In genomic region chr13:110097013-110097412, GRCh38 we compare ENCODE assay signal across 20 cellular contexts.
A peak's percentile ranks its signal among the peaks of the same experiment; 100 is the strongest.
DNase-seq lines count a peak whose midpoint lies in the region; ATAC-seq, FAIRE-seq and TF ChIP-seq lines count a peak whose summit lies in the region.
"Had no signal": no experiment of that assay in that cellular context is flagged by ENCODE, and none has a peak within 500 bp of the region (broad histone marks: within the 10 kb centered on the region; RNA-seq: fewer than 3 reads in every experiment).

No MANE protein-coding gene starts in this region.

- no peak for ATAC-seq in HepG2
- no peak for ATAC-seq in right lobe of liver
- no peak for ATAC-seq in foreskin keratinocyte
- no peak for ATAC-seq in left colon
- ATAC-seq: Panc1 had no signal

- H3K9me3 ChIP-seq in HepG2 (ENCODE audit: low read length) (peaks cover 33% of the 10 kb centered on the region), right lobe of liver (peaks cover 0 to 7% (median 0%) of the 10 kb centered on the region in 4 donors)
- H3K9me3 ChIP-seq: SJSA1 had no signal

- BruUV-seq in HepG2 (replicated peaks; lab: Mats Ljungman, UMichigan), result no TSS peak

- H3K36me3 ChIP-seq in HepG2 (replicated peaks in 1 of 2; ENCODE audit: control insufficient read depth in 1 of 2, insufficient read depth in 2 of 2, low read length in 2 of 2) (no peaks in the 10 kb centered on the region), right lobe of liver (no peaks in the 10 kb centered on the region)
- H3K36me3 ChIP-seq: SJSA1 had no signal

- no peak for DNase-seq in HepG2 (ENCODE audit: low spot score)
- no peak for DNase-seq in right lobe of liver
- peak; percentile 65 for DNase-seq in epithelial cell of esophagus (ENCODE audit: low read depth)
- DNase-seq in foreskin keratinocyte, result peak; percentile 45 to 58
- DNase-seq in caudate nucleus (lab: John Stamatoyannopoulos, UW), result no peak
- no peak for DNase-seq in left colon
- no peak for DNase-seq in activated CD8-positive, alpha-beta memory T cell treated with anti-CD3 and anti-CD28 coated beads, Interleukin-2, amount 50 U/mL, for 48 hours
- DNase-seq in NCI-H1105 (lab: John Stamatoyannopoulos, UW), result no peak
- DNase-seq: Caco-2; CD4-positive, alpha-beta T cell; KBM-7; NCI-H187; NCI-H345; NCI-H524 treated with DMSO at 0.1 percent for 48 hours had no signal

- H3K4me2 ChIP-seq in HepG2 (ENCODE audit: low read depth, low read length), result 0 out of 2 replicates have a peak overlapping the region, but pooled peaks have one; percentile 15

- TF ChIP-seq RAD21 in HepG2 (CRISPR knock-in tag; IDR thresholded peaks at IDR 0.05), result no peak

- TF ChIP-seq CTCF in HepG2 (CRISPR knock-in tag; IDR thresholded peaks at IDR 0.05) (no peak), right lobe of liver (IDR thresholded peaks at IDR 0.05) (no peak), epithelial cell of esophagus (IDR thresholded peaks at IDR 0.05; ENCODE audit: insufficient read depth, low read depth, low read length, missing control alignments) (no peak), foreskin keratinocyte (conservative IDR thresholded peaks at IDR 0.05) (no peak)

- H3K9ac ChIP-seq in HepG2 (ENCODE audit: insufficient read depth, low read depth, low read length), result no peak overlapping the region

- H2AFZ ChIP-seq in HepG2 (ENCODE audit: low read length), result no peak overlapping the region

- H3K79me2 ChIP-seq in HepG2 (ENCODE audit: insufficient read depth, low read length), result no peaks in the 10 kb centered on the region

- FAIRE-seq in HepG2 (lab: Jason Lieb, UNC), result no peak
- FAIRE-seq: A204.1, G401.6, GM19239, H1 had no signal

- POLR2A ChIA-PET in HepG2 (lab: Yijun Ruan, JAX), result no interaction called here

- in situ Hi-C loops in HepG2 (cut with HindIII; ENCODE audit: extremely low pct_ligation_motif_present, low pct_unique_long_range_greater_than_20kb), result no loop called here

- H3K4me1 ChIP-seq in HepG2 (ENCODE audit: insufficient read depth, low read length), result peaks cover 21% of the 10 kb centered on the region
- peaks cover 0 to 29% (median 9%) of the 10 kb centered on the region in 4 donors for H3K4me1 ChIP-seq in right lobe of liver
- peaks cover 10% of the 10 kb centered on the region for H3K4me1 ChIP-seq in foreskin keratinocyte

- TF ChIP-seq POLR2A in HepG2 (IDR thresholded peaks at IDR 0.05; ENCODE audit: insufficient read depth in 1 of 2, low read depth in 2 of 2, low read length in 2 of 2) (no peak), right lobe of liver (IDR thresholded peaks at IDR 0.05) (no peak)

- no peaks in the 10 kb centered on the region for H4K20me1 ChIP-seq in HepG2 (ENCODE audit: insufficient read depth, low read length)

- no peak overlapping the region for H3K4me3 ChIP-seq in HepG2 (replicated peaks in 1 of 3; ENCODE audit: insufficient read depth in 1 of 3, low read depth in 2 of 3, low read length in 3 of 3)
- no peak overlapping the region for H3K4me3 ChIP-seq in right lobe of liver
- no peak overlapping the region for H3K4me3 ChIP-seq in epithelial cell of esophagus (ENCODE audit: low read length)
- H3K4me3 ChIP-seq: SJSA1 had no signal

- 27% methylated on average over 5 of the region's 5 CpGs for WGBS in HepG2 (ENCODE audit: low lambda C conversion rate)
- WGBS in right lobe of liver (ENCODE audit: insufficient coverage, low coverage, low lambda C conversion rate, missing lambda C conversion rate), result 79% methylated on average over 5 of the region's 5 CpGs

- TF ChIP-seq EP300 in HepG2 (IDR thresholded peaks at IDR 0.05; ENCODE audit: low read depth in 2 of 2, low read length in 2 of 2) (no peak), HepG2 (CRISPR knock-in tag; IDR thresholded peaks at IDR 0.05; ENCODE audit: borderline replicate concordance) (no peak)

- intact Hi-C loops in HepG2 (cut with micrococcal nuclease; ENCODE audit: unreplicated experiment), result no loop called here
- intact Hi-C loops in right lobe of liver (cut with DNase I), result no loop called here
- intact Hi-C loops in left colon (cut with DNase I, micrococcal nuclease), result no loop called here

- CTCF ChIA-PET in HepG2 (lab: Yijun Ruan, JAX; ENCODE audit: low intra/inter-chr PET ratio, low total read pairs), result no interaction called here

- H3K27ac ChIP-seq in HepG2 (ENCODE audit: extremely low read length, insufficient read depth, low read length) (no peak overlapping the region), right lobe of liver (no peak overlapping the region), foreskin keratinocyte (no peak overlapping the region), caudate nucleus (ENCODE audit: low read depth, low read length) (no peak overlapping the region)
- H3K27ac ChIP-seq: SJSA1 had no signal

- H3K27me3 ChIP-seq in HepG2 (ENCODE audit: control insufficient read depth in 1 of 2, insufficient read depth in 2 of 2, low read length in 2 of 2) (no peaks in the 10 kb centered on the region), right lobe of liver (no peaks in the 10 kb centered on the region), foreskin keratinocyte (no peaks in the 10 kb centered on the region)
- H3K27me3 ChIP-seq: SJSA1 had no signal

TF ChIP-seq in HepG2, 621 proteins besides CTCF, POLR2A, EP300 and RAD21 (continues in another document):
- TF ChIP-seq ZSCAN31 (CRISPR knock-in tag; IDR thresholded peaks at IDR 0.05; ENCODE audit: low read depth) (no peak), ZNF782 (CRISPR knock-in tag; IDR thresholded peaks at IDR 0.05; ENCODE audit: borderline replicate concordance) (no peak), ZNF124 (CRISPR knock-in tag; IDR thresholded peaks at IDR 0.05) (no peak), GATA4 (IDR thresholded peaks at IDR 0.05; ENCODE audit: borderline replicate concordance, low read depth) (no peak), JDP2 (CRISPR knock-in tag; IDR thresholded peaks at IDR 0.05; ENCODE audit: borderline replicate concordance) (no peak), ZBTB4 (CRISPR knock-in tag; IDR thresholded peaks at IDR 0.05; ENCODE audit: borderline replicate concordance) (no peak), TEF (CRISPR knock-in tag; IDR thresholded peaks at IDR 0.05) (no peak), ZNF839 (CRISPR knock-in tag; IDR thresholded peaks at IDR 0.05; ENCODE audit: borderline replicate concordance) (no peak), HNRNPL (IDR thresholded peaks at IDR 0.05; ENCODE audit: low read depth, low read length) (no peak), CERS6 (CRISPR knock-in tag; IDR thresholded peaks at IDR 0.05) (no peak), ZFP37 (CRISPR knock-in tag; IDR thresholded peaks at IDR 0.05; ENCODE audit: borderline replicate concordance) (no peak), FOXP4 (CRISPR knock-in tag; IDR thresholded peaks at IDR 0.05) (no peak), MAFK (conservative IDR thresholded peaks at IDR 0.05 in 1 of 2, IDR thresholded peaks at IDR 0.05 in 1 of 2; ENCODE audit: low read length in 2 of 2) (no peak), SP4 (CRISPR knock-in tag; IDR thresholded peaks at IDR 0.05) (no peak)

Comparison
In these comparisons a context has a peak if more than half of its experiments do, and no peak if none do; other contexts are left out.
1. DNase-seq: peak in epithelial cell of esophagus (single experiment) and foreskin keratinocyte (2 of 2); none in HepG2 (single experiment), right lobe of liver (0 of 3), caudate nucleus (0 of 61), left colon (0 of 2), activated CD8-positive, alpha-beta memory T cell treated with anti-CD3 and anti-CD28 coated beads, Interleukin-2, amount 50 U/mL, for 48 hours (single experiment) and NCI-H1105 (single experiment).